Comparison of ENCODE assay signal across 1 cellular context in genomic region chr11:36104660-36104992, GRCh38.
TF ChIP-seq lines count a peak whose summit lies in the region.

No MANE protein-coding gene starts in this region.

TF ChIP-seq in SK-N-SH, 30 proteins besides CTCF, POLR2A, EP300 and RAD21:
- TF ChIP-seq TCF12 (IDR thresholded peaks at IDR 0.05) (no peak), GABPA (IDR thresholded peaks at IDR 0.05; ENCODE audit: low read depth) (no peak), FOXJ3 (CRISPR knock-in tag; IDR thresholded peaks at IDR 0.05) (no peak), USF2 (IDR thresholded peaks at IDR 0.05; ENCODE audit: borderline replicate concordance, low read depth, low read length) (no peak), IRF3 (IDR thresholded peaks at IDR 0.05; ENCODE audit: low read depth, low read length) (no peak), NFIC (IDR thresholded peaks at IDR 0.05; ENCODE audit: borderline replicate concordance) (no peak), ELF1 (IDR thresholded peaks at IDR 0.05) (no peak), YY1 (IDR thresholded peaks at IDR 0.05; ENCODE audit: low read depth) (no peak), SMC3 (IDR thresholded peaks at IDR 0.05; ENCODE audit: low read depth, low read length) (no peak), RCOR1 (IDR thresholded peaks at IDR 0.05; ENCODE audit: low read length) (no peak), RXRA (IDR thresholded peaks at IDR 0.05; ENCODE audit: borderline replicate concordance, low read depth) (no peak), RFX5 (IDR thresholded peaks at IDR 0.05; ENCODE audit: low read length) (no peak), REST (IDR thresholded peaks at IDR 0.05; ENCODE audit: low read depth, low read length) (no peak), MXI1 (IDR thresholded peaks at IDR 0.05; ENCODE audit: low read depth, low read length) (no peak), NRF1 (IDR thresholded peaks at IDR 0.05; ENCODE audit: low read depth, low read length) (no peak), TEAD4 (IDR thresholded peaks at IDR 0.05; ENCODE audit: borderline replicate concordance, insufficient read depth) (no peak)
TF ChIP-seq in SK-N-SH: peak in this region for 0.
